In genomic region chr5:179816401-179817070, GRCh38 we compare ENCODE assay signal across 11 cellular contexts. TPM values are rescaled to one million over a fixed set of nuclear protein-coding genes. Genes with fewer than 3 reads are reported as not detected.
DNase-seq lines count a peak whose midpoint lies in the region; ATAC-seq and TF ChIP-seq lines count a peak whose summit lies in the region.
"Had no signal": no experiment of that assay in that cellular context is flagged by ENCODE, and none has a peak within 500 bp of the region (broad histone marks: within the 10 kb centered on the region; RNA-seq: fewer than 3 reads in every experiment).

No MANE protein-coding gene starts in this region.

- H3K27me3 Mint-ChIP-seq in progenitor cell of endocrine pancreas, result peaks cover 2% of the 10 kb centered on the region
- peaks cover 4% of the 10 kb centered on the region for H3K27me3 Mint-ChIP-seq in activated T-cell treated with anti-CD3 and anti-CD28 coated beads, Interleukin-2, amount 50 U/mL, for 24 hours
- H3K27me3 Mint-ChIP-seq: activated CD8-positive, alpha-beta memory T cell treated with anti-CD3 and anti-CD28 coated beads, Interleukin-2, amount 10 ng/mL, durations not matched to agents 7 days and 5 days had no signal

- peaks cover 29 to 47% (median 40%) of the 10 kb centered on the region in 11 experiments for H3K36me3 ChIP-seq in BLaER1 treated with 17β-estradiol and CSF1 and Interleukin-3, amounts not matched to agents 10 nM and 100 nM
- no peaks in the 10 kb centered on the region for H3K36me3 ChIP-seq in adipocyte (ENCODE audit: control insufficient read depth, insufficient read depth, low read length, severe bottlenecking)

- intact Hi-C loops in right cardiac atrium (cut with DNase I), result no loop called here

- H4K20me1 ChIP-seq in BLaER1 treated with 17β-estradiol and CSF1 and Interleukin-3, amounts not matched to agents 10 nM and 100 nM, result peaks cover 5 to 35% (median 8%) of the 10 kb centered on the region in 11 experiments; a peak in 17 of 22 replicates

- peak overlapping the region in 10 of 11 experiments; percentile 25 to 75 (median 58); a peak in 17 of 22 replicates for H3K9ac ChIP-seq in BLaER1 treated with 17β-estradiol and CSF1 and Interleukin-3, amounts not matched to agents 10 nM and 100 nM
- H3K9ac ChIP-seq in adipocyte (ENCODE audit: low read length), result peak overlapping the region; percentile 56

- peak overlapping the region in 5 of 11 experiments; percentile 16 to 48 (median 31); a peak in 7 of 22 replicates for H3K27ac ChIP-seq in BLaER1 treated with 17β-estradiol and CSF1 and Interleukin-3, amounts not matched to agents 10 nM and 100 nM
- no peak overlapping the region for H3K27ac ChIP-seq in right cardiac atrium (ENCODE audit: low read length)
- H3K27ac ChIP-seq: SJCRH30 had no signal

- peak; percentile 6 for TF ChIP-seq CTCF in progenitor cell of endocrine pancreas (IDR thresholded peaks at IDR 0.05; ENCODE audit: unreplicated experiment)

- H3K4me1 Mint-ChIP-seq in progenitor cell of endocrine pancreas (ENCODE audit: low read depth), result peaks cover 16% of the 10 kb centered on the region
- H3K4me1 Mint-ChIP-seq in activated T-cell treated with anti-CD3 and anti-CD28 coated beads, Interleukin-2, amount 50 U/mL, for 24 hours (ENCODE audit: low read depth), result peaks cover 31% of the 10 kb centered on the region

- H3K9me3 Mint-ChIP-seq in progenitor cell of endocrine pancreas (ENCODE audit: low read depth), result no peaks in the 10 kb centered on the region
- H3K9me3 Mint-ChIP-seq in activated T-cell treated with anti-CD3 and anti-CD28 coated beads, Interleukin-2, amount 50 U/mL, for 24 hours, result no peaks in the 10 kb centered on the region

- peak overlapping the region; percentile 45 for H3K4me3 Mint-ChIP-seq in progenitor cell of endocrine pancreas (ENCODE audit: low read depth)
- no peak overlapping the region for H3K4me3 Mint-ChIP-seq in activated T-cell treated with anti-CD3 and anti-CD28 coated beads, Interleukin-2, amount 50 U/mL, for 24 hours

- 23% methylated on average over 52 of the region's 52 CpGs for WGBS in right cardiac atrium

- H3K36me3 Mint-ChIP-seq in progenitor cell of endocrine pancreas (ENCODE audit: insufficient read depth), result peaks cover 11% of the 10 kb centered on the region
- peaks cover 37% of the 10 kb centered on the region for H3K36me3 Mint-ChIP-seq in activated T-cell treated with anti-CD3 and anti-CD28 coated beads, Interleukin-2, amount 50 U/mL, for 24 hours (ENCODE audit: low read depth)

- DNase-seq in adipocyte (ENCODE audit: low read depth) (no peak), right cardiac atrium (peak; percentile 44 to 74 (median 72)), progenitor cell of endocrine pancreas (ENCODE audit: low spot score, unreplicated experiment) (no peak), NCI-H2196 treated with DMSO at 0.1 percent for 48 hours (lab: John Stamatoyannopoulos, UW; ENCODE audit: unreplicated experiment) (no peak), NCI-H1048 (lab: John Stamatoyannopoulos, UW) (no peak)
- DNase-seq in activated T-cell treated with anti-CD3 and anti-CD28 coated beads, Interleukin-2, amount 50 U/mL, for 24 hours, result no peak
- DNase-seq: activated CD8-positive, alpha-beta memory T cell treated with anti-CD3 and anti-CD28 coated beads, Interleukin-2, amount 10 ng/mL, durations not matched to agents 7 days and 5 days; NCI-H1092; SJCRH30 had no signal

- no peaks in the 10 kb centered on the region for H3K9me3 ChIP-seq in BLaER1 treated with 17β-estradiol and CSF1 and Interleukin-3, amounts not matched to agents 10 nM and 100 nM (replicated peaks in 1 of 11)
- H3K9me3 ChIP-seq in adipocyte (ENCODE audit: control insufficient read depth, low read length) (no peaks in the 10 kb centered on the region), right cardiac atrium (ENCODE audit: control insufficient read depth, low read length) (no peaks in the 10 kb centered on the region)
- H3K9me3 ChIP-seq: SJCRH30 had no signal

- peak overlapping the region; percentile 73 to 100 (median 91) for H3K4me2 ChIP-seq in BLaER1 treated with 17β-estradiol and CSF1 and Interleukin-3, amounts not matched to agents 10 nM and 100 nM

- H3K4me1 ChIP-seq in BLaER1 treated with 17β-estradiol and CSF1 and Interleukin-3, amounts not matched to agents 10 nM and 100 nM, result peaks cover 37 to 44% (median 41%) of the 10 kb centered on the region in 10 experiments
- H3K4me1 ChIP-seq in adipocyte (ENCODE audit: control insufficient read depth, insufficient read depth, low read length), result peaks cover 26% of the 10 kb centered on the region
- H3K4me1 ChIP-seq in right cardiac atrium (ENCODE audit: control insufficient read depth, insufficient read depth, low read length), result peaks cover 9% of the 10 kb centered on the region

- H3K27ac Mint-ChIP-seq in progenitor cell of endocrine pancreas, result no peak overlapping the region
- H3K27ac Mint-ChIP-seq in activated T-cell treated with anti-CD3 and anti-CD28 coated beads, Interleukin-2, amount 50 U/mL, for 24 hours, result no peak overlapping the region
- H3K27ac Mint-ChIP-seq: activated CD8-positive, alpha-beta memory T cell treated with anti-CD3 and anti-CD28 coated beads, Interleukin-2, amount 10 ng/mL, durations not matched to agents 7 days and 5 days had no signal

- H3K4me3 ChIP-seq in BLaER1 treated with 17β-estradiol and CSF1 and Interleukin-3, amounts not matched to agents 10 nM and 100 nM, result peak overlapping the region in 9 of 10 experiments; percentile 38 to 60 (median 46); a peak in 18 of 20 replicates
- H3K4me3 ChIP-seq in adipocyte (ENCODE audit: low read length) (peak overlapping the region; percentile 56), right cardiac atrium (ENCODE audit: low read length) (peak overlapping the region; percentile 50)
- H3K4me3 ChIP-seq: SJCRH30 had no signal

- no peak for ATAC-seq in right cardiac atrium
- no peak for ATAC-seq in HG03175 (IDR thresholded peaks at IDR 0.05; ENCODE audit: unreplicated experiment)
- ATAC-seq: activated CD8-positive, alpha-beta memory T cell treated with anti-CD3 and anti-CD28 coated beads, Interleukin-2, amount 10 ng/mL, durations not matched to agents 7 days and 5 days had no signal

- peaks cover 19 to 34% (median 32%) of the 10 kb centered on the region in 11 experiments for H3K27me3 ChIP-seq in BLaER1 treated with 17β-estradiol and CSF1 and Interleukin-3, amounts not matched to agents 10 nM and 100 nM
- no peaks in the 10 kb centered on the region for H3K27me3 ChIP-seq in adipocyte (replicated peaks; ENCODE audit: control insufficient read depth, insufficient read depth, low read length)
- H3K27me3 ChIP-seq in right cardiac atrium (ENCODE audit: control insufficient read depth, insufficient read depth), result no peaks in the 10 kb centered on the region
- H3K27me3 ChIP-seq: SJCRH30 had no signal

RNA-seq across cellular contexts. Expression of gene SQSTM1, which starts 4.2 kb away (rescaled TPM):
- total RNA-seq in right cardiac atrium (100 to 1,000 TPM; 307 to 406 (median 370) TPM), progenitor cell of endocrine pancreas (113 and 139 TPM in 2 replicates)
- polyA plus RNA-seq in right cardiac atrium, result 257 TPM

RNA-seq across cellular contexts. Expression of gene MGAT4B, which starts 9.9 kb away (rescaled TPM):
- total RNA-seq in right cardiac atrium, result 10 to 100 TPM; 71.8 to 82.2 (median 80.9) TPM
- 56.7 TPM for polyA plus RNA-seq in right cardiac atrium
- total RNA-seq in progenitor cell of endocrine pancreas, result 159 and 171 TPM in 2 replicates

RNA-seq across cellular contexts. Expression of gene LTC4S, which starts 22.8 kb away (rescaled TPM):
- total RNA-seq in right cardiac atrium (10 to 100 TPM; 17.3 to 24.3 (median 22.6) TPM), progenitor cell of endocrine pancreas (5.5 and 6.9 TPM in 2 replicates)
- 18.6 TPM for polyA plus RNA-seq in right cardiac atrium
- total RNA-seq: SJCRH30 had no signal

RNA-seq across cellular contexts. Expression of gene MRNIP, which starts 42.1 kb away (rescaled TPM):
- total RNA-seq in right cardiac atrium, result 10 to 100 TPM; 12.3 to 20.1 (median 16.4) TPM
- polyA plus RNA-seq in right cardiac atrium, result 20.5 TPM
- 61.4 and 63.4 TPM in 2 replicates for total RNA-seq in progenitor cell of endocrine pancreas

Comparison
In these comparisons a context has a peak if more than half of its experiments do, and no peak if none do; other contexts are left out.
1. DNase-seq: peak in right cardiac atrium (3 of 3); none in adipocyte (single experiment), progenitor cell of endocrine pancreas (single experiment), NCI-H2196 treated with DMSO at 0.1 percent for 48 hours (single experiment), activated T-cell treated with anti-CD3 and anti-CD28 coated beads, Interleukin-2, amount 50 U/mL, for 24 hours (single experiment) and NCI-H1048 (single experiment).
2. Peak in every context shown above with its lines, with median percentiles within 50 percentile points of each other: H3K4me3 ChIP-seq.